In the genomic region with DNA sequence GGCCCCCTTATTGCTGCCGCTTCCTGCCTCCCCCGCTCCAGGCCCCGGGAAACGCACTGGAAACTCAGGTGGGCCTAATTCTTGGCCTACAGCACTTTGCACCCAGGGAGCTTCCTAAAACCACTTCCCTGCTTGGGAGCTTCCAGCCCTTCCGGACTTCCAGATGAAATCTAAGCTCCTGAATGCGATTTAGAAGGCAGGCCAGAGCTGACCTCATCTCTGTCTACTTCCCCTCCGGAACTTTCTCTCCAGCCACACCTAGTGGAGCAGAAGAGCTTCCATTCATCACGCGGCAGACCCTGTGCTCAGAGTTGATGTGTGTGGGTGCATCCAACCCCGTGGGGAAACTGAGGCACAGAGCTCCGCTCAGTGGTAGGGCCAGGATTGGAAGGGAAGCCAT, we compare ENCODE assay signal across 19 cellular contexts.
"Had no signal": no experiment of that assay in that cellular context is flagged by ENCODE, and none has a peak within 500 bp of the region (broad histone marks: within the 10 kb centered on the region; RNA-seq: fewer than 3 reads in every experiment).

No MANE protein-coding gene starts in this region.

- H3K4me3 ChIP-seq: adrenal gland, colonic mucosa, esophagus squamous epithelium, psoas muscle, sigmoid colon, SJSA1, stomach, thyroid gland had no signal

- H3K4me1 ChIP-seq: adrenal gland, colonic mucosa, psoas muscle, sigmoid colon, SJSA1, stomach had no signal

- H3K27ac Mint-ChIP-seq: activated CD8-positive, alpha-beta T cell treated with anti-CD3 and anti-CD28 coated beads for 36 hours; activated naive CD4-positive, alpha-beta T cell treated with anti-CD3 and anti-CD28 coated beads, Interleukin-2, amount 50 U/mL, for 24 hours had no signal

- ATAC-seq: activated CD8-positive, alpha-beta T cell treated with anti-CD3 and anti-CD28 coated beads for 36 hours; activated T-cell treated with anti-CD3 and anti-CD28 coated beads, Interleukin-2, amount 50 U/mL, for 4 hours; psoas muscle had no signal

- H3K9me3 Mint-ChIP-seq: activated CD8-positive, alpha-beta T cell treated with anti-CD3 and anti-CD28 coated beads for 36 hours; activated naive CD4-positive, alpha-beta T cell treated with anti-CD3 and anti-CD28 coated beads, Interleukin-2, amount 50 U/mL, for 24 hours; activated T-cell treated with anti-CD3 and anti-CD28 coated beads, Interleukin-2, amount 50 U/mL, for 4 hours had no signal

- H3K36me3 ChIP-seq: adrenal gland, colonic mucosa, esophagus squamous epithelium, sigmoid colon, SJSA1, stomach, thyroid gland had no signal

- H3K27me3 ChIP-seq: adrenal gland, colonic mucosa, sigmoid colon, SJSA1, thyroid gland had no signal

- H3K4me3 Mint-ChIP-seq: activated CD8-positive, alpha-beta T cell treated with anti-CD3 and anti-CD28 coated beads for 36 hours; activated naive CD4-positive, alpha-beta T cell treated with anti-CD3 and anti-CD28 coated beads, Interleukin-2, amount 50 U/mL, for 24 hours; activated T-cell treated with anti-CD3 and anti-CD28 coated beads, Interleukin-2, amount 50 U/mL, for 4 hours had no signal

- H3K27ac ChIP-seq: adrenal gland, colonic mucosa, esophagus squamous epithelium, psoas muscle, sigmoid colon, SJSA1, stomach, thyroid gland had no signal

- H3K36me3 Mint-ChIP-seq: activated naive CD4-positive, alpha-beta T cell treated with anti-CD3 and anti-CD28 coated beads, Interleukin-2, amount 50 U/mL, for 24 hours had no signal

- H3K9me3 ChIP-seq: adrenal gland, colonic mucosa, esophagus squamous epithelium, psoas muscle, sigmoid colon, SJSA1, stomach, thyroid gland had no signal

- H3K27me3 Mint-ChIP-seq: activated CD8-positive, alpha-beta T cell treated with anti-CD3 and anti-CD28 coated beads for 36 hours; activated naive CD4-positive, alpha-beta T cell treated with anti-CD3 and anti-CD28 coated beads, Interleukin-2, amount 50 U/mL, for 24 hours had no signal

- DNase-seq: activated CD4-positive, alpha-beta T cell treated with anti-CD3 and anti-CD28 coated beads for 48 hours; activated CD8-positive, alpha-beta T cell treated with anti-CD3 and anti-CD28 coated beads for 36 hours; activated effector memory CD4-positive, alpha-beta T cell treated with anti-CD3 and anti-CD28 coated beads, Interleukin-2, amount 50 U/mL, for 16 hours; activated T-cell treated with anti-CD3 and anti-CD28 coated beads, Interleukin-2, amount 50 U/mL, for 4 hours; adrenal gland; caudate nucleus; colonic mucosa; esophagus squamous epithelium; foreskin melanocyte; head of caudate nucleus; islet precursor cell; psoas muscle; sigmoid colon; stimulated activated CD4-positive, alpha-beta T cell treated with anti-CD3 and anti-CD28 coated beads, Interleukin-1b, Interleukin-23, amount 100 ng/mL, for 48 hours; stomach; T-helper 2 cell had no signal

- H3K4me1 Mint-ChIP-seq: activated naive CD4-positive, alpha-beta T cell treated with anti-CD3 and anti-CD28 coated beads, Interleukin-2, amount 50 U/mL, for 24 hours had no signal
